30 cellular contexts compared by ENCODE assay signal in the genomic region with DNA sequence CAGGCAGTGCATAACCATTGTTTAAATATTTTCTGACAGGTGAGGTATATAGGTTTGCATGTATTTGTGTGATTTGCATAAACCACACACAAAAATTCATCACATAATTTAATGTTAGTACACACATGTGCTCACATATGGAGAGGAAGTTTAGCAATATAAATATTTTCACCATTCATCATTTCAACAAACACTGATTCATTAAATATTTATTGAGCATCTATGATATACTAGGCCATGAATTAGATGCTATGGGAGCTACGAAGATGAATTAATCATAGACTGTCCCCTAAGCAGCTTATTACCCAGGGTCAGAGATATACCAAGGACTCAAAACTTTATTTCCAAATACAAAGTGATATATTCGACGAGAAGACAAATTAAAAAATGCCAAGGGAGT.
"Had no signal": no experiment of that assay in that cellular context is flagged by ENCODE, and none has a peak within 500 bp of the region (broad histone marks: within the 10 kb centered on the region; RNA-seq: fewer than 3 reads in every experiment).

No MANE protein-coding gene starts in this region.

- H3K36me3 ChIP-seq: brain microvascular endothelial cell, heart left ventricle, WERI-Rb-1 had no signal

- H3K27me3 ChIP-seq: brain microvascular endothelial cell, heart left ventricle had no signal

- H3K4me3 ChIP-seq: heart left ventricle had no signal

- ATAC-seq: activated CD4-positive, CD25-positive, alpha-beta regulatory T cell treated with anti-CD3 and anti-CD28 coated beads, Interleukin-2, amount 50 U/mL, for 24 hours; activated CD8-positive, alpha-beta T cell treated with anti-CD3 and anti-CD28 coated beads for 36 hours; activated T-cell treated with anti-CD3 and anti-CD28 coated beads, Interleukin-2, amount 50 U/mL, for 4 hours; activated T-helper 17 cell treated with anti-CD3 and anti-CD28 coated beads, Interleukin-2, amount 50 U/mL, for 72 hours; effector memory CD8-positive, alpha-beta T cell; esophagus mucosa; heart left ventricle had no signal

- DNase-seq: activated B cell treated with CpG ODN at 0.5 μM for 24 hours; activated CD4-positive, alpha-beta T cell treated with anti-CD3 and anti-CD28 coated beads for 48 hours; activated CD4-positive, alpha-beta T cell treated with anti-CD3 and anti-CD28 coated beads, Interleukin-2, amount 50 U/mL, for 1 hour; activated CD4-positive, alpha-beta T cell treated with anti-CD3 and anti-CD28 coated beads, Interleukin-2, amount 50 U/mL, for 48 hours; activated CD8-positive, alpha-beta memory T cell treated with anti-CD3 and anti-CD28 coated beads for 24 hours; activated CD8-positive, alpha-beta T cell treated with anti-CD3 and anti-CD28 coated beads for 36 hours; activated effector memory CD4-positive, alpha-beta T cell treated with Interleukin-2 at 50 U/mL for 16 hours; activated gamma-delta T cell treated with Interleukin-2 at 50 U/mL for 16 hours; activated naive CD4-positive, alpha-beta T cell treated with anti-CD3 and anti-CD28 coated beads, Interleukin-2, amount 50 U/mL, for 16 hours; activated naive CD4-positive, alpha-beta T cell treated with Interleukin-2 at 50 U/mL for 16 hours; activated T-cell treated with anti-CD3 and anti-CD28 coated beads, Interleukin-2, amount 50 U/mL, for 4 hours; amniotic stem cell; anterior cingulate cortex; brain microvascular endothelial cell; caudate nucleus; cortex of kidney; dermis blood vessel endothelial cell; effector CD4-positive, alpha-beta T cell; effector memory CD8-positive, alpha-beta T cell; glutamatergic neuron; heart left ventricle; hypothalamus; T1000; WERI-Rb-1 had no signal

- FAIRE-seq: astrocyte, colon, frontal cortex had no signal
